1 cellular context compared by ENCODE assay signal in genomic region chr18:59029663-59030421, GRCh38.
TF ChIP-seq lines count a peak whose summit lies in the region.

No MANE protein-coding gene starts in this region.

TF ChIP-seq in IMR-90, 13 proteins besides CTCF, POLR2A, EP300 and RAD21 (continued from another document):
- TF ChIP-seq FOS (IDR thresholded peaks at IDR 0.05; ENCODE audit: low read depth, low read length): no peak
- TF ChIP-seq MAFK (IDR thresholded peaks at IDR 0.05; ENCODE audit: low read depth, low read length): no peak
- no peak for TF ChIP-seq CHD1 (IDR thresholded peaks at IDR 0.05; ENCODE audit: low read depth, low read length)
- TF ChIP-seq NFE2L2 (IDR thresholded peaks at IDR 0.05; ENCODE audit: low read depth, low read length): no peak
- no peak for TF ChIP-seq USF2 (IDR thresholded peaks at IDR 0.05; ENCODE audit: low read depth, low read length)
